ENCODE assay signal across 31 cellular contexts in genomic region chr2:167898297-167898696, GRCh38.
"Had no signal": no experiment of that assay in that cellular context is flagged by ENCODE, and none has a peak within 500 bp of the region (broad histone marks: within the 10 kb centered on the region; RNA-seq: fewer than 3 reads in every experiment).

No MANE protein-coding gene starts in this region.

- H3K36me3 ChIP-seq: brain microvascular endothelial cell had no signal

- ATAC-seq: activated CD4-positive, alpha-beta T cell treated with anti-CD3 and anti-CD28 coated beads for 36 hours; activated CD8-positive, alpha-beta T cell treated with anti-CD3 and anti-CD28 coated beads, Interleukin-2, amount 10 ng/mL, durations not matched to agents 7 days and 5 days; activated T-helper 17 cell treated with anti-CD3 and anti-CD28 coated beads, Interleukin-2, amount 50 U/mL, for 72 hours; esophagus mucosa; T-helper 17 cell had no signal

- DNase-seq: activated CD4-positive, alpha-beta memory T cell treated with anti-CD3 and anti-CD28 coated beads for 36 hours; activated CD4-positive, alpha-beta T cell treated with anti-CD3 and anti-CD28 coated beads for 36 hours; activated CD4-positive, CD25-positive, alpha-beta regulatory T cell; activated CD4-positive, CD25-positive, alpha-beta regulatory T cell treated with anti-CD3 and anti-CD28 coated beads, Interleukin-2, amount 50 U/mL, for 72 hours; activated CD8-positive, alpha-beta memory T cell treated with anti-CD3 and anti-CD28 coated beads, Interleukin-2, amount 50 U/mL, for 48 hours; activated CD8-positive, alpha-beta T cell treated with anti-CD3 and anti-CD28 coated beads, Interleukin-2, amount 10 ng/mL, durations not matched to agents 7 days and 5 days; activated effector memory CD4-positive, alpha-beta T cell treated with Interleukin-2 at 50 U/mL for 16 hours; activated gamma-delta T cell treated with Interleukin-2 at 50 U/mL for 16 hours; activated naive CD4-positive, alpha-beta T cell treated with anti-CD3 and anti-CD28 coated beads, Interleukin-2, amount 50 U/mL, for 16 hours; activated naive CD4-positive, alpha-beta T cell treated with Interleukin-2 at 50 U/mL for 16 hours; activated T-cell treated with anti-CD3 and anti-CD28 coated beads for 4 hours; activated T-cell treated with anti-CD3 and anti-CD28 coated beads, Interleukin-2, amount 50 U/mL, for 24 hours; amniotic stem cell; anterior cingulate cortex; brain microvascular endothelial cell; dorsolateral prefrontal cortex; effector memory CD4-positive, alpha-beta T cell; endodermal cell; foreskin fibroblast; head of caudate nucleus; T-helper 1 cell; T-helper 17 cell; T1000 had no signal

- H3K4me3 ChIP-seq: coronary artery, dorsolateral prefrontal cortex had no signal

- H3K4me1 Mint-ChIP-seq: activated CD4-positive, alpha-beta T cell treated with anti-CD3 and anti-CD28 coated beads for 36 hours; activated CD4-positive, alpha-beta T cell treated with anti-CD3 and anti-CD28 coated beads, Interleukin-2, amount 10 ng/mL, durations not matched to agents 24 days and 14 days; activated T-helper 17 cell treated with anti-CD3 and anti-CD28 coated beads, Interleukin-2, amount 50 U/mL, for 72 hours; central memory CD8-positive, alpha-beta T cell; T-helper 17 cell had no signal

- H3K27ac ChIP-seq: brain microvascular endothelial cell, coronary artery, dorsolateral prefrontal cortex had no signal

- H3K27me3 ChIP-seq: brain microvascular endothelial cell had no signal

- H3K27me3 Mint-ChIP-seq: dendritic cell treated with granulocyte-macrophage colony-stimulating factor and Interleukin-4, amounts not matched to agents 40 ng/mL and 50 ng/mL, for 4 days had no signal

- H3K4me3 Mint-ChIP-seq: activated CD4-positive, alpha-beta memory T cell treated with anti-CD3 and anti-CD28 coated beads for 36 hours; activated CD4-positive, alpha-beta T cell treated with anti-CD3 and anti-CD28 coated beads for 36 hours; activated CD4-positive, alpha-beta T cell treated with anti-CD3 and anti-CD28 coated beads, Interleukin-2, amount 10 ng/mL, durations not matched to agents 24 days and 14 days; activated CD8-positive, alpha-beta T cell treated with anti-CD3 and anti-CD28 coated beads, Interleukin-2, amount 10 ng/mL, durations not matched to agents 7 days and 5 days; activated naive CD8-positive, alpha-beta T cell; activated T-cell treated with anti-CD3 and anti-CD28 coated beads, Interleukin-2, amount 50 U/mL, for 24 hours; activated T-helper 17 cell treated with anti-CD3 and anti-CD28 coated beads, Interleukin-2, amount 50 U/mL, for 72 hours; central memory CD8-positive, alpha-beta T cell; dendritic cell treated with granulocyte-macrophage colony-stimulating factor and Interleukin-4, amounts not matched to agents 40 ng/mL and 50 ng/mL, for 4 days; endodermal cell; T-helper 17 cell; T-helper 2 cell treated with Interferon-gamma antibody and Interleukin-4, amounts not matched to agents 5 μg/mL and 100 μg/mL, for 36 hours had no signal

- H3K9me3 Mint-ChIP-seq: activated CD4-positive, alpha-beta memory T cell treated with anti-CD3 and anti-CD28 coated beads for 36 hours; activated CD4-positive, alpha-beta T cell treated with anti-CD3 and anti-CD28 coated beads, Interleukin-2, amount 10 ng/mL, durations not matched to agents 24 days and 14 days; activated T-cell treated with anti-CD3 and anti-CD28 coated beads, Interleukin-2, amount 50 U/mL, for 24 hours; activated T-helper 17 cell treated with anti-CD3 and anti-CD28 coated beads, Interleukin-2, amount 50 U/mL, for 72 hours; central memory CD8-positive, alpha-beta T cell; T-helper 2 cell treated with Interferon-gamma antibody and Interleukin-4, amounts not matched to agents 5 μg/mL and 100 μg/mL, for 36 hours had no signal

- H3K27ac Mint-ChIP-seq: activated CD4-positive, alpha-beta memory T cell treated with anti-CD3 and anti-CD28 coated beads for 36 hours; activated CD4-positive, alpha-beta T cell treated with anti-CD3 and anti-CD28 coated beads for 36 hours; activated CD4-positive, alpha-beta T cell treated with anti-CD3 and anti-CD28 coated beads, Interleukin-2, amount 10 ng/mL, durations not matched to agents 24 days and 14 days; activated CD8-positive, alpha-beta T cell treated with anti-CD3 and anti-CD28 coated beads, Interleukin-2, amount 10 ng/mL, durations not matched to agents 7 days and 5 days; activated naive CD8-positive, alpha-beta T cell; activated T-cell treated with anti-CD3 and anti-CD28 coated beads, Interleukin-2, amount 50 U/mL, for 24 hours; activated T-helper 17 cell treated with anti-CD3 and anti-CD28 coated beads, Interleukin-2, amount 50 U/mL, for 72 hours; dendritic cell treated with granulocyte-macrophage colony-stimulating factor and Interleukin-4, amounts not matched to agents 40 ng/mL and 50 ng/mL, for 4 days; T-helper 17 cell; T-helper 2 cell treated with Interferon-gamma antibody and Interleukin-4, amounts not matched to agents 5 μg/mL and 100 μg/mL, for 36 hours had no signal

- H3K36me3 Mint-ChIP-seq: activated CD4-positive, alpha-beta memory T cell treated with anti-CD3 and anti-CD28 coated beads for 36 hours; activated naive CD8-positive, alpha-beta T cell had no signal
